In genomic region chr16:25108054-25108453, GRCh38 we compare ENCODE assay signal across 8 cellular contexts. TPM values are rescaled to one million over a fixed set of nuclear protein-coding genes. Genes with fewer than 3 reads are reported as not detected.
DNase-seq lines count a peak whose midpoint lies in the region; ATAC-seq and TF ChIP-seq lines count a peak whose summit lies in the region.

No MANE protein-coding gene starts in this region.

- no peak overlapping the region for H3K27ac Mint-ChIP-seq in Caco-2 (ENCODE audit: unreplicated experiment)

- no peaks in the 10 kb centered on the region for H3K9me3 ChIP-seq in Caco-2
- H3K9me3 ChIP-seq in HUES6 (ENCODE audit: control insufficient read depth, insufficient read depth, low read depth, low read length), result no peaks in the 10 kb centered on the region

- peak overlapping the region; percentile 88 for H3K9ac ChIP-seq in HUES6 (ENCODE audit: low read length)

- H3K36me3 Mint-ChIP-seq in Caco-2 (ENCODE audit: insufficient read depth, unreplicated experiment), result peaks cover 20% of the 10 kb centered on the region

- CTCF ChIA-PET in Caco-2 (lab: Charles Lee), result interaction anchor here (0.6 to 2.0 kb wide), 7 partner anchors 18 to 273 kb away, joined by 3 to 12 read pairs (median 5); no protein-coding TSS in a partner anchor

- intact Hi-C loops in Caco-2 (cut with micrococcal nuclease; ENCODE audit: unreplicated experiment), result loop anchor here (5.0 kb wide), 1 partner anchor 121 kb away; no protein-coding TSS in a partner anchor

- no peaks in the 10 kb centered on the region for H3K27me3 Mint-ChIP-seq in Caco-2 (ENCODE audit: insufficient read depth, unreplicated experiment)

- peak; percentile 18 to 40 for TF ChIP-seq CTCF in Caco-2 (IDR thresholded peaks at IDR 0.05; ENCODE audit: insufficient read depth in 1 of 2, low read depth in 1 of 2, low read length in 1 of 2, severe bottlenecking in 1 of 2, unreplicated experiment in 1 of 2)

- no peaks in the 10 kb centered on the region for H3K27me3 ChIP-seq in Caco-2 (replicated peaks; ENCODE audit: control insufficient read depth, insufficient read depth, low read length)
- H3K27me3 ChIP-seq in HUES6 (ENCODE audit: control insufficient read depth, insufficient read depth, low read length), result no peaks in the 10 kb centered on the region

- no peak for ATAC-seq in GM18519 (IDR thresholded peaks at IDR 0.05; ENCODE audit: low FRiP score, unreplicated experiment)

- no peak overlapping the region for H3K4me3 ChIP-seq in Caco-2 (ENCODE audit: low read depth, low read length)
- no peak overlapping the region for H3K4me3 ChIP-seq in HUES6 (ENCODE audit: low read depth, low read length)

- DNase-seq in Caco-2, result peak; percentile 60 to 61
- DNase-seq in activated CD4-positive, alpha-beta T cell treated with anti-CD3 and anti-CD28 coated beads, Interleukin-2, amount 50 U/mL, for 4 hours, result peak; percentile 27 to 33
- DNase-seq in iPS-NIHi7 (ENCODE audit: extremely low spot score), result peak; percentile 13
- no peak for DNase-seq in middle frontal gyrus (ENCODE audit: extremely low spot score, low spot score)
- no peak for DNase-seq in NCI-H2107 treated with DMSO at 0.1 percent for 48 hours (lab: John Stamatoyannopoulos, UW; ENCODE audit: unreplicated experiment)
- DNase-seq in NCI-H748 treated with DMSO at 0.1 percent for 48 hours (lab: John Stamatoyannopoulos, UW), result no peak

- peaks cover 7% of the 10 kb centered on the region for H3K4me1 Mint-ChIP-seq in Caco-2 (ENCODE audit: low read depth, unreplicated experiment)

- no peaks in the 10 kb centered on the region for H3K4me1 ChIP-seq in Caco-2
- H3K4me1 ChIP-seq in HUES6 (ENCODE audit: control insufficient read depth, insufficient read depth, low read length), result peaks cover 6% of the 10 kb centered on the region

- no peak overlapping the region for H3K27ac ChIP-seq in HUES6 (ENCODE audit: low read depth, low read length)

- POLR2A ChIA-PET in Caco-2 (lab: Charles Lee), result interaction anchor here (1.0 to 1.5 kb wide), 2 partner anchors 31 to 59 kb away, joined by 3 to 5 read pairs; no protein-coding TSS in a partner anchor

- peak overlapping the region; percentile 91 for H3K4me3 Mint-ChIP-seq in Caco-2 (ENCODE audit: unreplicated experiment)

- no TSS peak for BruUV-seq in Caco-2 (replicated peaks; lab: Mats Ljungman, UMichigan)

- H3K9me3 Mint-ChIP-seq in Caco-2 (ENCODE audit: unreplicated experiment), result no peaks in the 10 kb centered on the region

- H3K36me3 ChIP-seq in Caco-2 (ENCODE audit: control insufficient read depth, insufficient read depth, low read length) (no peaks in the 10 kb centered on the region), HUES6 (ENCODE audit: control insufficient read depth, insufficient read depth, low read length) (no peaks in the 10 kb centered on the region)

RNA-seq across cellular contexts. Expression of gene LCMT1, which starts 3.5 kb away (rescaled TPM):
- 50.8 and 53.9 TPM in 2 replicates for total RNA-seq in Caco-2 (2022)

Comparison
In these comparisons a context has a peak if more than half of its experiments do, and no peak if none do; other contexts are left out.
1. DNase-seq: peak in Caco-2 (2 of 2), activated CD4-positive, alpha-beta T cell treated with anti-CD3 and anti-CD28 coated beads, Interleukin-2, amount 50 U/mL, for 4 hours (2 of 2) and iPS-NIHi7 (single experiment); none in middle frontal gyrus (single experiment), NCI-H2107 treated with DMSO at 0.1 percent for 48 hours (single experiment) and NCI-H748 treated with DMSO at 0.1 percent for 48 hours (single experiment).